In genomic region chr3:63910873-63911272, GRCh38 we compare ENCODE assay signal across 9 cellular contexts. TPM values are rescaled to one million over a fixed set of nuclear protein-coding genes. Genes with fewer than 3 reads are reported as not detected.
A peak's percentile ranks its signal among the peaks of the same experiment; 100 is the strongest.
DNase-seq lines count a peak whose midpoint lies in the region; ATAC-seq and TF ChIP-seq lines count a peak whose summit lies in the region.
"Had no signal": no experiment of that assay in that cellular context is flagged by ENCODE, and none has a peak within 500 bp of the region (broad histone marks: within the 10 kb centered on the region; RNA-seq: fewer than 3 reads in every experiment).

No MANE protein-coding gene starts in this region.

- H3K27me3 Mint-ChIP-seq in activated B cell treated with CpG ODN at 0.5 μM for 24 hours (no peaks in the 10 kb centered on the region), type B pancreatic cell (no peaks in the 10 kb centered on the region)

- H3K4me3 ChIP-seq in left ventricle myocardium inferior (peak overlapping the region; percentile 78), iPS-20b (ENCODE audit: low read length) (peak overlapping the region; percentile 64; the same call in 1 of the 2 replicates)

- H3K36me3 ChIP-seq in left ventricle myocardium inferior: peaks cover 11% of the 10 kb centered on the region
- H3K36me3 ChIP-seq in iPS-20b (ENCODE audit: insufficient read depth, low read depth, low read length): peaks cover 5% of the 10 kb centered on the region; the same call in 1 of the 2 replicates

- H3K4me1 ChIP-seq in left ventricle myocardium inferior: peaks cover 58% of the 10 kb centered on the region
- H3K4me1 ChIP-seq in iPS-20b (ENCODE audit: insufficient read depth, low read length): peaks cover 11% of the 10 kb centered on the region; the same call in 1 of the 2 replicates

- H3K4me1 Mint-ChIP-seq in activated B cell treated with CpG ODN at 0.5 μM for 24 hours (peaks cover 43% of the 10 kb centered on the region), type B pancreatic cell (ENCODE audit: unreplicated experiment) (peaks cover 24% of the 10 kb centered on the region)

- no peaks in the 10 kb centered on the region for H3K9me3 ChIP-seq in left ventricle myocardium inferior (replicated peaks)
- no peaks in the 10 kb centered on the region for H3K9me3 ChIP-seq in iPS-20b (ENCODE audit: insufficient read depth, low read depth, low read length)

- H3K9ac ChIP-seq in iPS-20b (ENCODE audit: low read depth, low read length): peak overlapping the region; percentile 75; the same call in 1 of the 2 replicates

- H3K27me3 ChIP-seq in left ventricle myocardium inferior (ENCODE audit: low read depth): no peaks in the 10 kb centered on the region
- H3K27me3 ChIP-seq in iPS-20b (ENCODE audit: insufficient read depth, low read length): peaks cover 22% of the 10 kb centered on the region; the same call in 1 of the 2 replicates

- no peak for DNase-seq in left ventricle myocardium inferior
- DNase-seq in left cardiac atrium: no peak
- DNase-seq in activated B cell treated with CpG ODN at 0.5 μM for 24 hours: no peak
- DNase-seq in type B pancreatic cell (ENCODE audit: extremely low spot score, unreplicated experiment): no peak
- DNase-seq in activated CD8-positive, alpha-beta memory T cell treated with anti-CD3 and anti-CD28 coated beads, Interleukin-2, amount 50 U/mL, for 48 hours: no peak
- DNase-seq in NCI-H1417 treated with DMSO at 0.1 percent for 48 hours (lab: John Stamatoyannopoulos, UW): no peak

- POLR2A ChIA-PET in activated B cell treated with CpG ODN at 0.5 μM for 24 hours (lab: Charles Lee): interaction anchor here (1.6 kb wide), 1 partner anchor 46 kb away, joined by 5 read pairs; no protein-coding TSS in a partner anchor

- ATAC-seq in left cardiac atrium: no peak
- no peak for ATAC-seq in activated B cell treated with CpG ODN at 0.5 μM for 24 hours (ENCODE audit: low read depth)
- no peak for ATAC-seq in GM21786 (IDR thresholded peaks at IDR 0.05; ENCODE audit: unreplicated experiment)

- TF ChIP-seq CTCF in left ventricle myocardium inferior (IDR thresholded peaks at IDR 0.05; ENCODE audit: borderline replicate concordance) (no peak), activated B cell treated with CpG ODN at 0.5 μM for 24 hours (IDR thresholded peaks at IDR 0.05) (no peak), type B pancreatic cell (conservative IDR thresholded peaks at IDR 0.05) (no peak)

- CTCF ChIA-PET in activated B cell treated with CpG ODN at 0.5 μM for 24 hours (lab: Charles Lee): interaction anchor here (1.4 kb wide), 1 partner anchor 23 kb away, joined by 3 read pairs; no protein-coding TSS in a partner anchor

- peak overlapping the region; percentile 92 for H3K27ac Mint-ChIP-seq in activated B cell treated with CpG ODN at 0.5 μM for 24 hours
- peak overlapping the region; percentile 89 for H3K27ac Mint-ChIP-seq in type B pancreatic cell

- H3K9me3 Mint-ChIP-seq in activated B cell treated with CpG ODN at 0.5 μM for 24 hours (no peaks in the 10 kb centered on the region), type B pancreatic cell (no peaks in the 10 kb centered on the region)

- H3K36me3 Mint-ChIP-seq in activated B cell treated with CpG ODN at 0.5 μM for 24 hours (ENCODE audit: low read depth) (peaks cover 18% of the 10 kb centered on the region), type B pancreatic cell (peaks cover 4% of the 10 kb centered on the region)

- H3K4me3 Mint-ChIP-seq in activated B cell treated with CpG ODN at 0.5 μM for 24 hours (peak overlapping the region; percentile 86), type B pancreatic cell (peak overlapping the region; percentile 93)

- intact Hi-C loops in left ventricle myocardium inferior (cut with micrococcal nuclease): no loop called here
- intact Hi-C loops in left cardiac atrium (cut with DNase I): no loop called here
- intact Hi-C loops in activated B cell treated with CpG ODN at 0.5 μM for 24 hours (cut with micrococcal nuclease): no loop called here

- peak overlapping the region; percentile 99 for H3K27ac ChIP-seq in left ventricle myocardium inferior (replicated peaks)
- H3K27ac ChIP-seq in iPS-20b (ENCODE audit: low read length): no peak overlapping the region

RNA-seq across cellular contexts. Expression of gene SCAANT1, which starts 1.3 kb away (rescaled TPM):
- not detected for total RNA-seq in left ventricle myocardium inferior
- total RNA-seq in left cardiac atrium: not detected
- not detected in 2 replicates for total RNA-seq in activated B cell treated with CpG ODN at 0.5 μM for 24 hours
- total RNA-seq in type B pancreatic cell (ENCODE audit: low replicate concordance): not detected in 2 replicates
- total RNA-seq: pulmonary artery endothelial cell had no signal

RNA-seq across cellular contexts. Expression of gene ATXN7, which starts 47.2 kb away (rescaled TPM):
- 12.1 TPM for total RNA-seq in left ventricle myocardium inferior
- total RNA-seq in left cardiac atrium: 10 to 100 TPM; 13.0 to 22.2 TPM
- total RNA-seq in activated B cell treated with CpG ODN at 0.5 μM for 24 hours: 45.2 and 46.7 TPM in 2 replicates
- total RNA-seq in type B pancreatic cell (ENCODE audit: low replicate concordance): 18.6 and 19.8 TPM in 2 replicates

RNA-seq across cellular contexts. Expression of gene THOC7, which starts 47.3 kb away (rescaled TPM):
- total RNA-seq in left ventricle myocardium inferior: 79.4 TPM
- total RNA-seq in left cardiac atrium: 10 to 100 TPM; 65.9 to 72.0 TPM
- total RNA-seq in activated B cell treated with CpG ODN at 0.5 μM for 24 hours: 50.2 and 53.8 TPM in 2 replicates
- total RNA-seq in type B pancreatic cell (ENCODE audit: low replicate concordance): 48.3 and 53.0 TPM in 2 replicates
